In the genomic region with DNA sequence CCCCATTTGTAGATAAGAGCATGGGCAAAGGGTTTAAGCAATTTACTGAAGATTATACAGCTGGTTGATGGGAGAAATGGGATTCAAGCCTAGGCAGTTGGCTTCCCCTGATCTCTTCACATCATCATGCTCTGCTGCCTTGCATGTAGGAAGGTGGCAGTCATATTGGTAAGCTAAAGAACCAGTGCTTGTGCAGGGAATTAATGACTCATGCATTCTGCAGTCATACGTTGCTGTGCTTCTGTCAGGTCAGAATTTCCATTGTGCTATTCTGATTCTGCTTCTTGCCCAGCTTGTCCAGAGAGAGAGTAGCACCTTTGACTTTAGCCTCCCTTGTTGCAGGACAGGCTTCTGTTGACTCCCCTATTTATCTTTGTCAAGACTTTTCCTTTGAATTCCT, we compare ENCODE assay signal across 7 cellular contexts.
DNase-seq lines count a peak whose midpoint lies in the region; ATAC-seq and TF ChIP-seq lines count a peak whose summit lies in the region.
"Not testable (repeated sequence)": the region's sequence is repeated elsewhere in the genome, so short reads cannot be mapped to it uniquely, and the experiment has no call there.

No MANE protein-coding gene starts in this region.

- not testable (repeated sequence) for H3K36me3 Mint-ChIP-seq in T-helper 2 cell treated with Interferon-gamma antibody and Interleukin-4, amounts not matched to agents 5 μg/mL and 100 μg/mL, for 36 hours (ENCODE audit: low read depth); activated T-cell treated with anti-CD3 and anti-CD28 coated beads, Interleukin-2, amount 50 U/mL, for 72 hours (ENCODE audit: insufficient read depth in 2 of 2)

- ATAC-seq in GM18870 (IDR thresholded peaks at IDR 0.05; ENCODE audit: unreplicated experiment) = peak; percentile 73
- peak; percentile 73 for ATAC-seq in GM21786 (IDR thresholded peaks at IDR 0.05; ENCODE audit: unreplicated experiment)
- peak; percentile 69 for ATAC-seq in HG02938 (IDR thresholded peaks at IDR 0.05; ENCODE audit: unreplicated experiment)
- peak; percentile 58 for ATAC-seq in HG03439 (IDR thresholded peaks at IDR 0.05; ENCODE audit: unreplicated experiment)
- ATAC-seq in activated T-cell treated with anti-CD3 and anti-CD28 coated beads, Interleukin-2, amount 50 U/mL, for 72 hours (replicated peaks in 1 of 2) = peak; percentile 96 to 98
- ATAC-seq in foreskin keratinocyte = peak; percentile 79

- H3K9me3 Mint-ChIP-seq in T-helper 2 cell treated with Interferon-gamma antibody and Interleukin-4, amounts not matched to agents 5 μg/mL and 100 μg/mL, for 36 hours; activated T-cell treated with anti-CD3 and anti-CD28 coated beads, Interleukin-2, amount 50 U/mL, for 72 hours: not testable (repeated sequence)

- not testable (repeated sequence) for H3K27me3 Mint-ChIP-seq in T-helper 2 cell treated with Interferon-gamma antibody and Interleukin-4, amounts not matched to agents 5 μg/mL and 100 μg/mL, for 36 hours (ENCODE audit: low read depth); activated T-cell treated with anti-CD3 and anti-CD28 coated beads, Interleukin-2, amount 50 U/mL, for 72 hours (ENCODE audit: low read depth)

- not testable (repeated sequence) for H3K27ac Mint-ChIP-seq in T-helper 2 cell treated with Interferon-gamma antibody and Interleukin-4, amounts not matched to agents 5 μg/mL and 100 μg/mL, for 36 hours; activated T-cell treated with anti-CD3 and anti-CD28 coated beads, Interleukin-2, amount 50 U/mL, for 72 hours

- H3K4me1 Mint-ChIP-seq in T-helper 2 cell treated with Interferon-gamma antibody and Interleukin-4, amounts not matched to agents 5 μg/mL and 100 μg/mL, for 36 hours (ENCODE audit: low read depth); activated T-cell treated with anti-CD3 and anti-CD28 coated beads, Interleukin-2, amount 50 U/mL, for 72 hours (ENCODE audit: low read depth): not testable (repeated sequence)

- not testable (repeated sequence) for H3K4me3 Mint-ChIP-seq in T-helper 2 cell treated with Interferon-gamma antibody and Interleukin-4, amounts not matched to agents 5 μg/mL and 100 μg/mL, for 36 hours; activated T-cell treated with anti-CD3 and anti-CD28 coated beads, Interleukin-2, amount 50 U/mL, for 72 hours

- TF ChIP-seq CTCF in foreskin keratinocyte (conservative IDR thresholded peaks at IDR 0.05) = not testable (repeated sequence)

- H3K27ac ChIP-seq in foreskin keratinocyte = not testable (repeated sequence)

- DNase-seq in T-helper 2 cell treated with Interferon-gamma antibody and Interleukin-4, amounts not matched to agents 5 μg/mL and 100 μg/mL, for 36 hours (ENCODE audit: low spot score) = peak; percentile 29
- DNase-seq in activated T-cell treated with anti-CD3 and anti-CD28 coated beads, Interleukin-2, amount 50 U/mL, for 72 hours = peak in 1 of 2 donors; percentile 0
- not testable (repeated sequence) for DNase-seq in foreskin keratinocyte

- not testable (repeated sequence) for H3K4me1 ChIP-seq in foreskin keratinocyte

- not testable (repeated sequence) for H3K27me3 ChIP-seq in foreskin keratinocyte
